Comparison of ENCODE assay signal across 37 cellular contexts in the genomic region with DNA sequence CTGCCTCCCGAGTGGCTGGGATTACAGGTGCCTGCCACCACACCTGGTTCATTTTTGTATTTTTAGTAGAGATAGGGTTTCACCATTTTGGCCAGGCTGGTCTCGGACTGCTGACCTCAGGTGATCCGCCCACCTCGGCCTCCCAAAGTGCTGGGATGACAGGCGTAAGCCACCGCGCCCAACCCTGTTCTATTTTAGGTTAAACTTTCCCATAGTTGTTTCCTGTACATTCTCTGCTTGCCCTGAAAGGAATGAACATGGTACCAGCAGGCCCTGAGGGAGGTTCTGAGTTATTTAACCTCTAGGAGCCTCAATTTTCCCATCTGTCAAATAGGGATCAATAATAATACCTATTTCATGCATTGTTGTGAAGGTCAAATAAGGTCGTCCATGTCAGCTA. TPM values are rescaled to one million over a fixed set of nuclear protein-coding genes. Genes with fewer than 3 reads are reported as not detected.
"Had no signal": no experiment of that assay in that cellular context is flagged by ENCODE, and none has a peak within 500 bp of the region (broad histone marks: within the 10 kb centered on the region; RNA-seq: fewer than 3 reads in every experiment).

No MANE protein-coding gene starts in this region.

- H3K4me3 ChIP-seq: MG63 had no signal

- H3K27ac ChIP-seq: KMS-11 had no signal

- H3K36me3 ChIP-seq: MG63 had no signal

- H3K9me3 ChIP-seq: MG63 had no signal

- H3K9ac ChIP-seq: KMS-11 had no signal

- DNase-seq: Karpas-422, Kasumi-1, MG63, MM.1S, MV-4-11, NCI-H1048, NCI-H1092, NCI-H1092 treated with DMSO at 0.1 percent for 48 hours, NCI-H1105, NCI-H1105 treated with DMSO at 0.1 percent for 48 hours, NCI-H1417, NCI-H1417 treated with DMSO at 0.1 percent for 48 hours, NCI-H1436, NCI-H1436 treated with DMSO at 0.1 percent for 48 hours, NCI-H146, NCI-H1694, NCI-H1694 treated with DMSO at 0.1 percent for 48 hours, NCI-H187, NCI-H187 treated with DMSO at 0.1 percent for 48 hours, NCI-H1930, NCI-H2029, NCI-H2029 treated with DMSO at 0.1 percent for 48 hours, NCI-H2081, NCI-H2081 treated with DMSO at 0.1 percent for 48 hours, NCI-H2107, NCI-H2171, NCI-H2171 treated with DMSO at 0.1 percent for 48 hours, NCI-H2227 treated with DMSO at 0.1 percent for 48 hours, NCI-H226, NCI-H345, NCI-H446, NCI-H446 treated with DMSO at 0.1 percent for 48 hours, NCI-H510A had no signal

- H3K4me2 ChIP-seq: KMS-11 had no signal

- H3K27me3 ChIP-seq: MG63 had no signal

RNA-seq across cellular contexts. Expression of a gene that starts 11.0 kb away (rescaled TPM):
- total RNA-seq: LHCN-M2, MCF 10A, NCI-H460 had no signal
